In genomic region chr5:112823181-112823580, GRCh38 we compare ENCODE assay signal across 1 cellular context.
TF ChIP-seq lines count a peak whose summit lies in the region.

No MANE protein-coding gene starts in this region.

TF ChIP-seq in GM23338, 12 proteins besides CTCF, POLR2A, EP300 and RAD21 (continued from another document):
- no peak for TF ChIP-seq ZNF462 (CRISPR knock-in tag; IDR thresholded peaks at IDR 0.05)
- no peak for TF ChIP-seq JUNB (IDR thresholded peaks at IDR 0.05; ENCODE audit: unreplicated experiment)
- TF ChIP-seq EZH2phosphoT487 (IDR thresholded peaks at IDR 0.05; ENCODE audit: unreplicated experiment): no peak
- no peak for TF ChIP-seq CREB1 (CRISPR knock-in tag; IDR thresholded peaks at IDR 0.05; ENCODE audit: low read depth)
- no peak for TF ChIP-seq POLR2AphosphoS5 (IDR thresholded peaks at IDR 0.05; ENCODE audit: low read depth)
- no peak for TF ChIP-seq ZNF331 (CRISPR knock-in tag; IDR thresholded peaks at IDR 0.05; ENCODE audit: low read depth)
- TF ChIP-seq ZNF114 (CRISPR knock-in tag; IDR thresholded peaks at IDR 0.05): no peak
